Comparison of ENCODE assay signal across 9 cellular contexts in genomic region chr10:15824498-15824897, GRCh38. TPM values are rescaled to one million over a fixed set of nuclear protein-coding genes. Genes with fewer than 3 reads are reported as not detected.
DNase-seq lines count a peak whose midpoint lies in the region; ATAC-seq, FAIRE-seq and TF ChIP-seq lines count a peak whose summit lies in the region.
"Had no signal": no experiment of that assay in that cellular context is flagged by ENCODE, and none has a peak within 500 bp of the region (broad histone marks: within the 10 kb centered on the region; RNA-seq: fewer than 3 reads in every experiment).

No MANE protein-coding gene starts in this region.

- POLR2A ChIA-PET in CD8-positive, alpha-beta memory T cell (lab: Charles Lee) = no interaction called here

- H3K36me3 Mint-ChIP-seq in CD8-positive, alpha-beta memory T cell = peaks cover 18 to 71% (median 40%) of the 10 kb centered on the region in 3 donors

- TF ChIP-seq POLR2A in GM12892 (IDR thresholded peaks at IDR 0.05; ENCODE audit: low read depth, low read length) (no peak), adrenal gland (IDR thresholded peaks at IDR 0.05) (no peak)

- H3K4me3 Mint-ChIP-seq in CD8-positive, alpha-beta memory T cell = no peak overlapping the region

- DNase-seq in AG09319 (ENCODE audit: extremely low read depth, low read depth) (no peak), GM12892 (ENCODE audit: insufficient read length) (no peak), adrenal gland (no peak), left kidney (ENCODE audit: low read depth, low spot score) (peak; percentile 37), SKM-1 (lab: John Stamatoyannopoulos, UW; ENCODE audit: unreplicated experiment) (no peak), SK-N-DZ (ENCODE audit: low spot score) (no peak)
- DNase-seq in CD8-positive, alpha-beta memory T cell = no peak

- no peaks in the 10 kb centered on the region for H3K27me3 ChIP-seq in adrenal gland
- no peaks in the 10 kb centered on the region for H3K27me3 ChIP-seq in CD8-positive, alpha-beta memory T cell (ENCODE audit: insufficient read depth, low read length, poor library complexity, severe bottlenecking)

- H3K9me3 ChIP-seq in adrenal gland (replicated peaks in 1 of 3) = no peaks in the 10 kb centered on the region
- no peaks in the 10 kb centered on the region for H3K9me3 ChIP-seq in CD8-positive, alpha-beta memory T cell (ENCODE audit: low read length)

- H3K27ac Mint-ChIP-seq in CD8-positive, alpha-beta memory T cell = no peak overlapping the region

- WGBS in adrenal gland, 4 donors = 55 to 71% (median 59%) methylated on average over 1 of the region's 1 CpG

- H3K4me3 ChIP-seq in adrenal gland = no peak overlapping the region
- no peak overlapping the region for H3K4me3 ChIP-seq in CD8-positive, alpha-beta memory T cell (ENCODE audit: low read length)
- H3K4me3 ChIP-seq: skin epidermis had no signal

- intact Hi-C loops in adrenal gland (cut with DNase I) = loop anchor here in 1 of 2 donors (10.0 kb wide), 2 partner anchors 100 to 390 kb away; no protein-coding TSS in a partner anchor

- no peaks in the 10 kb centered on the region for H3K4me1 ChIP-seq in adrenal gland (replicated peaks in 1 of 2)
- no peaks in the 10 kb centered on the region for H3K4me1 ChIP-seq in CD8-positive, alpha-beta memory T cell (ENCODE audit: insufficient read depth, low read length)

- H3K27ac ChIP-seq in adrenal gland = no peak overlapping the region
- H3K27ac ChIP-seq in CD8-positive, alpha-beta memory T cell (ENCODE audit: low read depth, low read length) = no peak overlapping the region
- H3K27ac ChIP-seq: skin epidermis had no signal

- CTCF ChIA-PET in CD8-positive, alpha-beta memory T cell (lab: Charles Lee) = no interaction called here

- peak; percentile 41 for TF ChIP-seq CTCF in AG09319 (IDR thresholded peaks at IDR 0.05; ENCODE audit: low read depth, low read length)
- TF ChIP-seq CTCF in adrenal gland (IDR thresholded peaks at IDR 0.05) = peak; percentile 32 to 76 (median 56)

- H3K9me3 Mint-ChIP-seq in CD8-positive, alpha-beta memory T cell = no peaks in the 10 kb centered on the region

- no peak for ATAC-seq in HG02763 (IDR thresholded peaks at IDR 0.05; ENCODE audit: unreplicated experiment)

- H3K4me1 Mint-ChIP-seq in CD8-positive, alpha-beta memory T cell = peaks cover 0 to 6% (median 4%) of the 10 kb centered on the region in 3 donors

- H3K27me3 Mint-ChIP-seq in CD8-positive, alpha-beta memory T cell = no peaks in the 10 kb centered on the region

- peak; percentile 27 for FAIRE-seq in GM12892 (lab: Jason Lieb, UNC)

- H3K36me3 ChIP-seq in adrenal gland (replicated peaks in 1 of 2) = peaks cover 0 to 9% of the 10 kb centered on the region in 2 donors
- peaks cover 10% of the 10 kb centered on the region for H3K36me3 ChIP-seq in CD8-positive, alpha-beta memory T cell (ENCODE audit: insufficient read depth, low read length)

RNA-seq across cellular contexts. Expression of gene MINDY3, which starts 35.8 kb away (rescaled TPM):
- polyA plus RNA-seq in GM12892 (2012; ENCODE audit: missing spikeins) = 12.4 TPM
- 10 to 100 TPM; 16.7 to 38.9 (median 32.5) TPM for total RNA-seq in adrenal gland
- polyA plus RNA-seq in adrenal gland = 10 to 100 TPM; 23.3 to 40.3 (median 29.8) TPM
- 10 to 100 TPM; 23.4 to 24.4 TPM for total RNA-seq in CD8-positive, alpha-beta memory T cell
- 4.6 TPM for polyA plus RNA-seq in CD8-positive, alpha-beta memory T cell
- polyA plus RNA-seq in SK-N-DZ (2014; cell fraction: cytosol; rRNA removed) = 28.8 and 37.4 TPM in 2 replicates
- polyA plus RNA-seq in SK-N-DZ (2014; cell fraction: nucleus; rRNA removed) = 40.6 and 45.2 TPM in 2 replicates
